Comparison of ENCODE assay signal across 8 cellular contexts in genomic region chr4:86934772-86935498, GRCh38. TPM values are rescaled to one million over a fixed set of nuclear protein-coding genes. Genes with fewer than 3 reads are reported as not detected.
DNase-seq lines count a peak whose midpoint lies in the region; ATAC-seq and TF ChIP-seq lines count a peak whose summit lies in the region.

A gene with protein sequence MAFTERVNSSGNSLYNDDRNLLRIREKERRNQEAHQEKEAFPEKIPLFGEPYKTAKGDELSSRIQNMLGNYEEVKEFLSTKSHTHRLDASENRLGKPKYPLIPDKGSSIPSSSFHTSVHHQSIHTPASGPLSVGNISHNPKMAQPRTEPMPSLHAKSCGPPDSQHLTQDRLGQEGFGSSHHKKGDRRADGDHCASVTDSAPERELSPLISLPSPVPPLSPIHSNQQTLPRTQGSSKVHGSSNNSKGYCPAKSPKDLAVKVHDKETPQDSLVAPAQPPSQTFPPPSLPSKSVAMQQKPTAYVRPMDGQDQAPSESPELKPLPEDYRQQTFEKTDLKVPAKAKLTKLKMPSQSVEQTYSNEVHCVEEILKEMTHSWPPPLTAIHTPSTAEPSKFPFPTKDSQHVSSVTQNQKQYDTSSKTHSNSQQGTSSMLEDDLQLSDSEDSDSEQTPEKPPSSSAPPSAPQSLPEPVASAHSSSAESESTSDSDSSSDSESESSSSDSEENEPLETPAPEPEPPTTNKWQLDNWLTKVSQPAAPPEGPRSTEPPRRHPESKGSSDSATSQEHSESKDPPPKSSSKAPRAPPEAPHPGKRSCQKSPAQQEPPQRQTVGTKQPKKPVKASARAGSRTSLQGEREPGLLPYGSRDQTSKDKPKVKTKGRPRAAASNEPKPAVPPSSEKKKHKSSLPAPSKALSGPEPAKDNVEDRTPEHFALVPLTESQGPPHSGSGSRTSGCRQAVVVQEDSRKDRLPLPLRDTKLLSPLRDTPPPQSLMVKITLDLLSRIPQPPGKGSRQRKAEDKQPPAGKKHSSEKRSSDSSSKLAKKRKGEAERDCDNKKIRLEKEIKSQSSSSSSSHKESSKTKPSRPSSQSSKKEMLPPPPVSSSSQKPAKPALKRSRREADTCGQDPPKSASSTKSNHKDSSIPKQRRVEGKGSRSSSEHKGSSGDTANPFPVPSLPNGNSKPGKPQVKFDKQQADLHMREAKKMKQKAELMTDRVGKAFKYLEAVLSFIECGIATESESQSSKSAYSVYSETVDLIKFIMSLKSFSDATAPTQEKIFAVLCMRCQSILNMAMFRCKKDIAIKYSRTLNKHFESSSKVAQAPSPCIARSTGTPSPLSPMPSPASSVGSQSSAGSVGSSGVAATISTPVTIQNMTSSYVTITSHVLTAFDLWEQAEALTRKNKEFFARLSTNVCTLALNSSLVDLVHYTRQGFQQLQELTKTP (plus strand): TSS chr4:86935011. CDS start chr4:86948534, 13,523 bp downstream.

- H3K36me3 Mint-ChIP-seq in CD14-positive monocyte, result peaks cover 3 to 7% of the 10 kb centered on the region in 2 donors

- H3K27me3 Mint-ChIP-seq in CD14-positive monocyte (ENCODE audit: low read depth in 3 of 3), result no peaks in the 10 kb centered on the region

- peak; percentile 91 for DNase-seq in CD14-positive monocyte (ENCODE audit: low spot score)
- peak; percentile 13 for DNase-seq in NCI-H748 treated with DMSO at 0.1 percent for 48 hours (lab: John Stamatoyannopoulos, UW)
- DNase-seq in activated CD4-positive, alpha-beta T cell treated with anti-CD3 and anti-CD28 coated beads, Interleukin-2, amount 50 U/mL, for 4 hours, result peak; percentile 73 to 76
- DNase-seq in dermis microvascular lymphatic vessel endothelial cell (ENCODE audit: low read depth in 2 of 2), result peak; percentile 75 to 93
- peak; percentile 91 to 98 for DNase-seq in lower leg skin (ENCODE audit: low spot score in 2 of 2)
- DNase-seq in stimulated activated CD4-positive, alpha-beta T cell treated with anti-CD3 and anti-CD28 coated beads, TNF-alpha, amount 100 ng/mL, for 1 hour (ENCODE audit: low read depth in 3 of 3, low spot score in 1 of 3), result peak; percentile 66 to 78 (median 74)

- no peak for TF ChIP-seq POLR2A in lower leg skin (IDR thresholded peaks at IDR 0.05)

- H3K27ac Mint-ChIP-seq in CD14-positive monocyte, result peak within 1 kb of the TSS; percentile 93 to 98 (median 96)

- H3K4me3 ChIP-seq in lower leg skin (ENCODE audit: low read depth, poor library complexity, severe bottlenecking), result peak within 1 kb of the TSS; percentile 88

- H3K9me3 Mint-ChIP-seq in CD14-positive monocyte, result no peaks in the 10 kb centered on the region

- peak; percentile 48 for ATAC-seq in GM19395 (IDR thresholded peaks at IDR 0.05; ENCODE audit: unreplicated experiment)
- peak; percentile 20 for ATAC-seq in HG03558 (IDR thresholded peaks at IDR 0.05; ENCODE audit: extremely low read depth, unreplicated experiment)

- TF ChIP-seq CTCF in CD14-positive monocyte (IDR thresholded peaks at IDR 0.05), result peak; percentile 36
- TF ChIP-seq CTCF in lower leg skin (IDR thresholded peaks at IDR 0.05), result no peak

- intact Hi-C loops in CD14-positive monocyte (cut with micrococcal nuclease), result loop anchor here (2.0 to 5.0 kb wide), 3 partner anchors 37 to 72 kb away; no protein-coding TSS in a partner anchor
- intact Hi-C loops in lower leg skin (cut with DNase I; ENCODE audit: low total_unique reads), result loop anchor here (5.0 kb wide), 1 partner anchor 72 kb away; no protein-coding TSS in a partner anchor

- H3K4me3 Mint-ChIP-seq in CD14-positive monocyte, result peak within 1 kb of the TSS; percentile 97 to 99

- WGBS in lower leg skin, 2 donors, result 0% methylated on average over 32 to 35 of the region's 92 CpGs

- peaks cover 45% of the 10 kb centered on the region for H3K4me1 Mint-ChIP-seq in CD14-positive monocyte

RNA-seq across cellular contexts. Expression of the gene that starts here (rescaled TPM):
- polyA plus RNA-seq in CD14-positive monocyte, result 10 to 100 TPM in 1 of 2 donors, 1 to 10 TPM in 1; 7.5 to 20.9 TPM
- 13.2 and 22.4 TPM in 2 replicates for total RNA-seq in dermis microvascular lymphatic vessel endothelial cell
- 100 to 1,000 TPM in 1 of 4 donors, 10 to 100 TPM in 3; 58.1 to 107 (median 71.2) TPM for total RNA-seq in lower leg skin

Comparison
In these comparisons a context has a peak if more than half of its experiments do, and no peak if none do; other contexts are left out.
1. Peak in every context shown above with its lines: DNase-seq, ATAC-seq and H3K4me3 ChIP-seq.
2. DNase-seq: peak in every context shown above with its lines; median percentile 94 in lower leg skin; 91 in CD14-positive monocyte; 84 in dermis microvascular lymphatic vessel endothelial cell; 74 in activated CD4-positive, alpha-beta T cell treated with anti-CD3 and anti-CD28 coated beads, Interleukin-2, amount 50 U/mL, for 4 hours; 74 in stimulated activated CD4-positive, alpha-beta T cell treated with anti-CD3 and anti-CD28 coated beads, TNF-alpha, amount 100 ng/mL, for 1 hour; 13 in NCI-H748 treated with DMSO at 0.1 percent for 48 hours.